8 cellular contexts compared by ENCODE assay signal in the genomic region with DNA sequence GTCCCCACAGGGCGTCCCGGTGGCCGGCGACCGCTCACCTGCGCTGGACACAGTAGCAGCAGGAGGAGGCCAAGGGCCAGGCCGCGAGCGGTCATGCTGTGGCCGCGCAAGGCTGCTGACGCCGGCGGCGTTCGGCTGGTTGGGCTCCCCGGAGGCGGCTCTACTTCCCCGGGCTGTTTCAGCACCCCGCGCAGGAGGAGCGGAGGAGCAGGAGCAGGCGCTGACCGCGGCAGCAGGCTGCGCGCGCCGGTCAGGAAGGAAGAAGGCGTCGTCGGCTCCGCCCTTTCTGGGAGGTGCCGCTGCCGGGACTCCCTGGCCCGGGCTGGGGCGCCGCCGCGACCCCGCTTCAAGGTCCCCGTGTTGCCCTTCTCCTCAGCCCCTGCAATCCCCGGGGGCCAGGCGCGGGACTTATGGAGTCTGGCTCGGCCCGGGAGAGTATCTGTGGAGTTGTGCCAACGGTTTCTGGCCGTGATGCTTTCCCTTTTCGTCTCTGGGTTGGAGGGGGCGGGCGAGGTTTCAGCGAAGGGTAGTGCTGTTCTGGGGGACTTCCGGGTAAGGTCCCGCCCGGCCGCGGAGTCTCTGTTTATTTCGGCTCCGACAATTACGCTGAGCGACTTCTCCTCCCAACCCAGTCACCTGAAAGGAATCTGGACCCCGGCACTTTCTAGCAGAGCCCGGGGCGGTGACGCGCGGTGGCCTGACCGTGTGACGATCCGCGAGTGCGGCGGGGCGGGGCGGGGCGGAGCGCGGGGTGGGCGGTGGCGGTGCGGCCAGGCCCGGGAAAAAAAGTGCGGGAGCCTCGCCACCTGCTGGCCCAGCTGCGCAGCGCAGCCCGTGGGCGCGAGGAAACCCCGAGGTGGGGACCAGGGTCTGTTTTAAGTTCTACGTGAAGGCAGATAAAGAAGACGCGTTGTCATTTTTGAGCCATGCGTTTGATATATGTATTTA. TPM values are rescaled to one million over a fixed set of nuclear protein-coding genes. Genes with fewer than 3 reads are reported as not detected.
A peak's percentile ranks its signal among the peaks of the same experiment; 100 is the strongest.
DNase-seq lines count a peak whose midpoint lies in the region; ATAC-seq and TF ChIP-seq lines count a peak whose summit lies in the region.

A gene (minus strand): TSS at position 258 of the 948 bp plus-strand sequence. CDS start 163 bp downstream, at position 95.

- peak within 1 kb of the TSS; percentile 94 for H3K56ac ChIP-seq in IMR-90 (ENCODE audit: extremely low read depth, insufficient read depth, low read length)

- BruUV-seq in IMR-90 (replicated peaks; lab: Mats Ljungman, UMichigan): no TSS peak

- H3K27ac ChIP-seq in IMR-90 (ENCODE audit: insufficient read depth, low read length): peak within 1 kb of the TSS; percentile 96

- H2AFZ ChIP-seq in IMR-90 (replicated peaks; ENCODE audit: low read length, poor library complexity): peak within 1 kb of the TSS; percentile 99

- H4K91ac ChIP-seq in IMR-90 (ENCODE audit: insufficient read depth, low read depth, low read length): peak within 1 kb of the TSS; percentile 95

- TF ChIP-seq RAD21 in IMR-90 (IDR thresholded peaks at IDR 0.05; ENCODE audit: low read length): peak; percentile 74

- peak within 1 kb of the TSS; percentile 80; the same call in 1 of the 2 replicates for H2BK20ac ChIP-seq in IMR-90 (ENCODE audit: low read depth, low read length)

- peak; percentile 80 for TF ChIP-seq CTCF in IMR-90 (conservative IDR thresholded peaks at IDR 0.05; ENCODE audit: low read depth, low read length)
- peak; percentile 70 for TF ChIP-seq CTCF in epithelial cell of proximal tubule (conservative IDR thresholded peaks at IDR 0.05; ENCODE audit: low read depth, low read length)

- peak within 1 kb of the TSS; percentile 98 for H2BK120ac ChIP-seq in IMR-90 (ENCODE audit: low read depth, low read length)

- peak within 1 kb of the TSS; percentile 56 for H4K5ac ChIP-seq in IMR-90 (ENCODE audit: low read depth, low read length)

- H3K79me1 ChIP-seq in IMR-90 (ENCODE audit: low read depth in 1 of 2, low read length in 2 of 2): peaks cover 10 to 37% of the 10 kb centered on the region in 2 experiments

- peak within 1 kb of the TSS; percentile 96 for H3K4me2 ChIP-seq in IMR-90 (ENCODE audit: low read depth, low read length)

- no peaks in the 10 kb centered on the region; the same call in 1 of the 2 replicates for H3K36me3 ChIP-seq in IMR-90 (ENCODE audit: control insufficient read depth, insufficient read depth, low read length)
- no peaks in the 10 kb centered on the region for H3K36me3 ChIP-seq in mucosa of stomach (ENCODE audit: control insufficient read depth, insufficient read depth, low read length)

- peak within 1 kb of the TSS; percentile 95 for H3K14ac ChIP-seq in IMR-90 (replicated peaks; ENCODE audit: low read depth, low read length)

- H2BK15ac ChIP-seq in IMR-90 (ENCODE audit: low read depth, low read length): peak within 1 kb of the TSS; percentile 86

- H4K8ac ChIP-seq in IMR-90 (ENCODE audit: low read depth in 2 of 2, low read length in 2 of 2): peak within 1 kb of the TSS; percentile 35 to 97

- peak; percentile 86 for TF ChIP-seq POLR2A in IMR-90 (IDR thresholded peaks at IDR 0.05; ENCODE audit: low read depth, low read length)

- peak within 1 kb of the TSS; percentile 92 for H2BK5ac ChIP-seq in IMR-90 (ENCODE audit: low read depth, low read length, poor library complexity, severe bottlenecking)

- H3K4me1 ChIP-seq in IMR-90 (ENCODE audit: control insufficient read depth, insufficient read depth, low read length) (peaks cover 2% of the 10 kb centered on the region; the same call in 1 of the 2 replicates), mucosa of stomach (ENCODE audit: control insufficient read depth, insufficient read depth, low read length) (peaks cover 12% of the 10 kb centered on the region)

- peak within 1 kb of the TSS; percentile 94 for H3K9ac ChIP-seq in IMR-90 (ENCODE audit: low read depth, low read length)
- peak within 1 kb of the TSS; percentile 98 for H3K9ac ChIP-seq in mucosa of stomach (ENCODE audit: low read length)

- WGBS in IMR-90 (ENCODE audit: extremely low coverage in 2 of 2, insufficient read length in 1 of 2), 2 experiments: 4% methylated on average over 42 of the region's 95 CpGs; no CpG with 5 or more reads in 1 of the 2 experiments

- POLR2A ChIA-PET in IMR-90 (lab: Charles Lee; ENCODE audit: unreplicated experiment): no interaction called here

- in situ Hi-C loops in IMR-90 (cut with MboI; ENCODE audit: low sequenced_read_pairs): no loop called here

- peak within 1 kb of the TSS; percentile 97 for H3K23ac ChIP-seq in IMR-90 (ENCODE audit: low read depth, low read length)

- DNase-seq in DMS153 treated with DMSO at 0.1 percent for 48 hours (lab: John Stamatoyannopoulos, UW; ENCODE audit: unreplicated experiment) (peak; percentile 89), IMR-90 (peak; percentile 92), OCI-M2 (lab: John Stamatoyannopoulos, UW; ENCODE audit: unreplicated experiment) (peak; percentile 19), activated T-cell treated with anti-CD3 and anti-CD28 coated beads for 48 hours (ENCODE audit: low read depth) (peak; percentile 91), epithelial cell of proximal tubule (ENCODE audit: low read depth) (peak; percentile 82)
- DNase-seq in stimulated activated CD8-positive, alpha-beta memory T cell treated with anti-CD3 and anti-CD28 coated beads, Interleukin-7, amount 100 ng/mL, for 1 hour (ENCODE audit: low read depth in 2 of 2): peak; percentile 80 to 83

- peak within 1 kb of the TSS; percentile 63 for H2AK5ac ChIP-seq in IMR-90 (ENCODE audit: low read depth, low read length)

- peak within 1 kb of the TSS; percentile 67 for H3K18ac ChIP-seq in IMR-90 (ENCODE audit: low read depth, low read length)

- H3K27me3 ChIP-seq in IMR-90 (ENCODE audit: control insufficient read depth, insufficient read depth, low read length) (no peaks in the 10 kb centered on the region), mucosa of stomach (ENCODE audit: control insufficient read depth, insufficient read depth, low read length) (no peaks in the 10 kb centered on the region)

- intact Hi-C loops in IMR-90 (cut with micrococcal nuclease): loop anchor here (2.0 to 5.0 kb wide), 2 partner anchors 70 to 84 kb away; a partner anchor contains a TSS

- H3K9me3 ChIP-seq in IMR-90 (ENCODE audit: control insufficient read depth, insufficient read depth, low read length) (no peaks in the 10 kb centered on the region), mucosa of stomach (ENCODE audit: control insufficient read depth, low read length) (no peaks in the 10 kb centered on the region)

- CTCF ChIA-PET in IMR-90 (lab: Yijun Ruan, JAX): interaction anchor here (1.9 kb wide), 1 partner anchor 70 kb away, joined by 4 read pairs; no protein-coding TSS in a partner anchor

- dilution Hi-C loops in IMR-90 (cut with HindIII; ENCODE audit: low sequenced_read_pairs, unreplicated experiment): no loop called here

- peak within 1 kb of the TSS; percentile 95 for H2AK9ac ChIP-seq in IMR-90 (replicated peaks; ENCODE audit: low read depth, low read length, poor library complexity)

- H3K4me3 ChIP-seq in IMR-90 (ENCODE audit: insufficient read depth, low read depth, low read length) (peak within 1 kb of the TSS; percentile 75), epithelial cell of proximal tubule (ENCODE audit: low read depth, low read length) (peak within 1 kb of the TSS; percentile 94), mucosa of stomach (ENCODE audit: low read length) (peak within 1 kb of the TSS; percentile 49)

- ATAC-seq in GM21528 (IDR thresholded peaks at IDR 0.05; ENCODE audit: low FRiP score, unreplicated experiment): peak; percentile 91
- peak; percentile 97 for ATAC-seq in IMR-90 (ENCODE audit: low read depth)

- H4K20me1 ChIP-seq in IMR-90 (ENCODE audit: insufficient read depth, low read length): peaks cover 21% of the 10 kb centered on the region; the same call in 1 of the 2 replicates

- H3K4ac ChIP-seq in IMR-90 (ENCODE audit: low read depth, low read length): peak within 1 kb of the TSS; percentile 95

- peaks cover 5% of the 10 kb centered on the region; the same call in 1 of the 2 replicates for H3K9me1 ChIP-seq in IMR-90 (ENCODE audit: insufficient read depth, low read length)

TF ChIP-seq in IMR-90, 13 proteins besides CTCF, POLR2A, EP300 and RAD21 (continues in another document):
- TF ChIP-seq CHD1 (IDR thresholded peaks at IDR 0.05; ENCODE audit: low read depth, low read length) (no peak), MXI1 (IDR thresholded peaks at IDR 0.05; ENCODE audit: borderline replicate concordance, low read depth, low read length) (peak; percentile 49; the same call in 1 of the 2 replicates), SMC3 (IDR thresholded peaks at IDR 0.05; ENCODE audit: low read depth, low read length) (peak; percentile 61), MAZ (IDR thresholded peaks at IDR 0.05; ENCODE audit: borderline replicate concordance, low read depth, low read length) (peak; percentile 44; the same call in 1 of the 2 replicates), RCOR1 (IDR thresholded peaks at IDR 0.05; ENCODE audit: insufficient replicate concordance, low read length) (no peak), BHLHE40 (IDR thresholded peaks at IDR 0.05; ENCODE audit: low read depth, low read length) (peak; percentile 27), MAFK (IDR thresholded peaks at IDR 0.05; ENCODE audit: low read depth, low read length) (no peak), NFE2L2 (IDR thresholded peaks at IDR 0.05; ENCODE audit: low read depth, low read length) (no peak), FOS (IDR thresholded peaks at IDR 0.05; ENCODE audit: low read depth, low read length) (no peak; the same call in 1 of the 2 replicates), RFX5 (IDR thresholded peaks at IDR 0.05; ENCODE audit: low read depth, low read length) (no peak)
- TF ChIP-seq, protein P1, sequence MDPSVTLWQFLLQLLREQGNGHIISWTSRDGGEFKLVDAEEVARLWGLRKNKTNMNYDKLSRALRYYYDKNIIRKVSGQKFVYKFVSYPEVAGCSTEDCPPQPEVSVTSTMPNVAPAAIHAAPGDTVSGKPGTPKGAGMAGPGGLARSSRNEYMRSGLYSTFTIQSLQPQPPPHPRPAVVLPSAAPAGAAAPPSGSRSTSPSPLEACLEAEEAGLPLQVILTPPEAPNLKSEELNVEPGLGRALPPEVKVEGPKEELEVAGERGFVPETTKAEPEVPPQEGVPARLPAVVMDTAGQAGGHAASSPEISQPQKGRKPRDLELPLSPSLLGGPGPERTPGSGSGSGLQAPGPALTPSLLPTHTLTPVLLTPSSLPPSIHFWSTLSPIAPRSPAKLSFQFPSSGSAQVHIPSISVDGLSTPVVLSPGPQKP (IDR thresholded peaks at IDR 0.05; ENCODE audit: borderline replicate concordance, low read depth, low read length): no peak

RNA-seq across cellular contexts. Expression of the gene that starts here (rescaled TPM):
- total RNA-seq in IMR-90 (2012; rRNA removed): 4.7 and 7.9 TPM in 2 replicates
- polyA plus RNA-seq in IMR-90 (2012; rRNA removed): 7.5 and 8.0 TPM in 2 replicates
- 5.0 and 6.5 TPM in 2 replicates for polyA plus RNA-seq in IMR-90 (2012; cell fraction: cytosol; rRNA removed)
- polyA plus RNA-seq in IMR-90 (2012; cell fraction: nucleus; rRNA removed; ENCODE audit: low replicate concordance): 8.7 and 12.4 TPM in 2 replicates
- total RNA-seq in epithelial cell of proximal tubule: 54.8 and 69.5 TPM in 2 replicates

Comparison
In these comparisons a context has a peak if more than half of its experiments do, and no peak if none do; other contexts are left out.
1. Peak in every context shown above with its lines: DNase-seq, ATAC-seq, H3K4me3 ChIP-seq and H3K27ac ChIP-seq.
2. DNase-seq: peak in every context shown above with its lines; median percentile 92 in IMR-90; 91 in activated T-cell treated with anti-CD3 and anti-CD28 coated beads for 48 hours; 89 in DMS153 treated with DMSO at 0.1 percent for 48 hours; 82 in epithelial cell of proximal tubule; 82 in stimulated activated CD8-positive, alpha-beta memory T cell treated with anti-CD3 and anti-CD28 coated beads, Interleukin-7, amount 100 ng/mL, for 1 hour; 19 in OCI-M2.